22 cellular contexts compared by ENCODE assay signal in the genomic region with DNA sequence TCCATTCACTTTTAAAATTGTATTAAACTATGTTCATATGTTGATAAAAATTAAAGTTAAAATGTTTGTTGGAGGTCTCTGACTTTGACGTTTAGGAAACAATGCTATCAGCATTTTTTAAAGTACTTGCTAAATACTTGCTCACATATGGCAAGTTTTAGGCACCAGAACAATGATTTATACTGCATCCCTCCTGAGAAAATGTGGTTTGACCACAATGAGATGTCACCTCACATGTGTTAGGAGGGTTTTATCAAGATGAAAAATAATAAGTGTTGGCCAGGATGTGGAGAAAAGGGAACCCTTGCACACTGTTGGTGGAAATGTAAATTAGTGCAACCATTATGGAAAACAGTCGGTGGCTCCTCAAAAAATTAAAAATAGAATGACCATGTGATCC.
"Had no signal": no experiment of that assay in that cellular context is flagged by ENCODE, and none has a peak within 500 bp of the region (broad histone marks: within the 10 kb centered on the region; RNA-seq: fewer than 3 reads in every experiment).

No MANE protein-coding gene starts in this region.

- DNase-seq: activated CD4-positive, alpha-beta T cell treated with anti-CD3 and anti-CD28 coated beads, Interleukin-2, amount 50 U/mL, for 1 hour; activated CD4-positive, CD25-positive, alpha-beta regulatory T cell treated with anti-CD3 and anti-CD28 coated beads, Interleukin-2, amount 50 U/mL, for 72 hours; activated CD8-positive, alpha-beta T cell treated with anti-CD3 and anti-CD28 coated beads, Interleukin-2, amount 10 ng/mL, durations not matched to agents 7 days and 5 days; activated gamma-delta T cell treated with Interleukin-2 at 50 U/mL for 16 hours; adrenal gland; central memory CD4-positive, alpha-beta T cell; colonic mucosa; dorsolateral prefrontal cortex; effector memory CD8-positive, alpha-beta T cell; islet precursor cell; left cardiac atrium; midbrain; ovary; psoas muscle; spleen; stimulated activated CD4-positive, alpha-beta T cell treated with anti-CD3 and anti-CD28 coated beads, Interleukin-4, amount 100 ng/mL, for 1 hour; stimulated activated naive CD4-positive, alpha-beta T cell treated with Interleukin-2 at 50 U/mL for 16 hours had no signal

- H3K9me3 Mint-ChIP-seq: activated naive CD4-positive, alpha-beta T cell treated with anti-CD3 and anti-CD28 coated beads, Interleukin-2, amount 50 U/mL, for 24 hours; activated T-helper 1 cell treated with anti-CD3 and anti-CD28 coated beads, Interleukin-12 subunit alpha, Interleukin-12 subunit beta, Interleukin-2, Interleukin-4 antibody, amounts not matched to agents 30 ng/mL and 10 ng/mL and 1 ng/mL, durations not matched to agents 14 hours and 24 hours and 36 hours; effector memory CD8-positive, alpha-beta T cell had no signal

- H3K36me3 Mint-ChIP-seq: activated naive CD4-positive, alpha-beta T cell treated with anti-CD3 and anti-CD28 coated beads, Interleukin-2, amount 50 U/mL, for 24 hours had no signal

- H3K4me1 Mint-ChIP-seq: nephron had no signal

- H3K4me3 Mint-ChIP-seq: activated CD8-positive, alpha-beta T cell treated with anti-CD3 and anti-CD28 coated beads, Interleukin-2, amount 10 ng/mL, durations not matched to agents 7 days and 5 days; activated naive CD4-positive, alpha-beta T cell treated with anti-CD3 and anti-CD28 coated beads, Interleukin-2, amount 50 U/mL, for 24 hours; activated T-helper 1 cell treated with anti-CD3 and anti-CD28 coated beads, Interleukin-12 subunit alpha, Interleukin-12 subunit beta, Interleukin-2, Interleukin-4 antibody, amounts not matched to agents 30 ng/mL and 10 ng/mL and 1 ng/mL, durations not matched to agents 14 hours and 24 hours and 36 hours; nephron; type B pancreatic cell had no signal

- H3K27ac Mint-ChIP-seq: activated CD8-positive, alpha-beta T cell treated with anti-CD3 and anti-CD28 coated beads, Interleukin-2, amount 10 ng/mL, durations not matched to agents 7 days and 5 days; activated naive CD4-positive, alpha-beta T cell treated with anti-CD3 and anti-CD28 coated beads, Interleukin-2, amount 50 U/mL, for 24 hours; activated T-helper 1 cell treated with anti-CD3 and anti-CD28 coated beads, Interleukin-12 subunit alpha, Interleukin-12 subunit beta, Interleukin-2, Interleukin-4 antibody, amounts not matched to agents 30 ng/mL and 10 ng/mL and 1 ng/mL, durations not matched to agents 14 hours and 24 hours and 36 hours; nephron; type B pancreatic cell had no signal

- ATAC-seq: activated CD8-positive, alpha-beta T cell treated with anti-CD3 and anti-CD28 coated beads, Interleukin-2, amount 10 ng/mL, durations not matched to agents 7 days and 5 days; effector memory CD8-positive, alpha-beta T cell; gastroesophageal sphincter; left cardiac atrium; psoas muscle had no signal
